In the genomic region with DNA sequence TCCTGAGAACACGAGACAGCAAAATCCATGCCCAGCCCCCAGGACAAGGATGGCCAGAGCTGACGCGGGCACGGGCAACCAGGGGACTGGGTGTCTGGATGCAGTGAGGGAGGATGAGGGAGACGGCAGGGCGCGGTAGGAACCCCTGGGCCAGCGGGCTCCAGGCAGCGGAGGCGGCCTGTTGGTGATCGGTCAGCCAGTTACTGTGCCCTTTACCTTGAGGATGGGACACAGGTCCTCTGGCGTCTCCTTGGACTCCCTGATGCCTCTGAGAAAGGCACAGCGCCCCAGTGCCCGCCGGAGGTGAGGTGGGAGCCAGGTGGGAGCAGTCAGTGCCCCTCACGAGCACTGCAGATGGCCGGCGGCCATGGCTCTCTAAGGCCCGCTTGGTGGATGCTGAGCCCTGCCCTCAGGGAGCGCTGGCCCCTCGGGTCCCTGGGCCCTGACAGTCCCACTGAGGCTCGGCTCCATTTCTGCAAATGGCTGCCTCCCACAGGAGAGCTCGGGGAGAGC, we compare ENCODE assay signal across 21 cellular contexts. TPM values are rescaled to one million over a fixed set of nuclear protein-coding genes. Genes with fewer than 3 reads are reported as not detected.
DNase-seq lines count a peak whose midpoint lies in the region; ATAC-seq and TF ChIP-seq lines count a peak whose summit lies in the region.
"Had no signal": no experiment of that assay in that cellular context is flagged by ENCODE, and none has a peak within 500 bp of the region (broad histone marks: within the 10 kb centered on the region; RNA-seq: fewer than 3 reads in every experiment).

No MANE protein-coding gene starts in this region.

- H4K91ac ChIP-seq in neuronal stem cell (ENCODE audit: low read depth, low read length, poor library complexity), result no peak overlapping the region

- H3K9me3 ChIP-seq in cardiac muscle cell (ENCODE audit: low read depth) (no peaks in the 10 kb centered on the region), left ventricle myocardium inferior (replicated peaks) (no peaks in the 10 kb centered on the region), neuronal stem cell (replicated peaks in 1 of 2; ENCODE audit: control insufficient read depth in 2 of 2, insufficient read depth in 1 of 2, low read depth in 1 of 2, low read length in 2 of 2) (no peaks in the 10 kb centered on the region)
- H3K9me3 ChIP-seq: BLaER1 treated with 17β-estradiol and CSF1 and Interleukin-3, amounts not matched to agents 10 nM and 100 nM had no signal

- H3K4me1 ChIP-seq in cardiac muscle cell (ENCODE audit: low read depth) (peaks cover 13% of the 10 kb centered on the region), left ventricle myocardium inferior (peaks cover 11% of the 10 kb centered on the region), neuronal stem cell (ENCODE audit: control insufficient read depth in 2 of 2, insufficient read depth in 1 of 2, low read depth in 1 of 2, low read length in 2 of 2) (peaks cover 3 to 6% of the 10 kb centered on the region in 2 donors)

- H4K8ac ChIP-seq in neuronal stem cell (ENCODE audit: low read depth, low read length), result no peak overlapping the region

- H3K4ac ChIP-seq in neuronal stem cell (ENCODE audit: low read length), result no peak overlapping the region

- TF ChIP-seq CTCF in cardiac muscle cell (IDR thresholded peaks at IDR 0.05; ENCODE audit: low read depth, low read length) (no peak), left ventricle myocardium inferior (IDR thresholded peaks at IDR 0.05; ENCODE audit: borderline replicate concordance) (no peak)

- H2BK120ac ChIP-seq in neuronal stem cell (ENCODE audit: low read depth, low read length), result peak overlapping the region; percentile 52

- H3K4me2 ChIP-seq in neuronal stem cell (ENCODE audit: insufficient read depth, low read length, poor library complexity, severe bottlenecking), result no peak overlapping the region
- H3K4me2 ChIP-seq: BLaER1 treated with 17β-estradiol and CSF1 and Interleukin-3, amounts not matched to agents 10 nM and 100 nM had no signal

- H3K9ac ChIP-seq in neuronal stem cell (ENCODE audit: low read depth, low read length, poor library complexity), result no peak overlapping the region
- H3K9ac ChIP-seq: BLaER1 treated with 17β-estradiol and CSF1 and Interleukin-3, amounts not matched to agents 10 nM and 100 nM had no signal

- H2BK12ac ChIP-seq in neuronal stem cell (ENCODE audit: low read length), result no peak overlapping the region

- WGBS in neuronal stem cell (ENCODE audit: extremely low coverage in 2 of 2, insufficient read length in 2 of 2, insufficient replicate concordance in 1 of 2), 2 donors, result no CpG with 5 or more reads among the region's 23 CpGs

- intact Hi-C loops in left ventricle myocardium inferior (cut with micrococcal nuclease), result no loop called here

- H3K23ac ChIP-seq in neuronal stem cell (ENCODE audit: low read depth, low read length, poor library complexity), result peak overlapping the region; percentile 16

- no peak overlapping the region for H3K4me3 ChIP-seq in cardiac muscle cell
- no peak overlapping the region for H3K4me3 ChIP-seq in left ventricle myocardium inferior
- H3K4me3 ChIP-seq in neuronal stem cell (ENCODE audit: low read length in 2 of 2), result no peak overlapping the region
- H3K4me3 ChIP-seq: BLaER1 treated with 17β-estradiol and CSF1 and Interleukin-3, amounts not matched to agents 10 nM and 100 nM had no signal

- peak overlapping the region; percentile 24 for H2BK5ac ChIP-seq in neuronal stem cell (ENCODE audit: low read length)

- peak overlapping the region; percentile 66 for H2AK5ac ChIP-seq in neuronal stem cell (ENCODE audit: low read depth, low read length)

- H3K27ac ChIP-seq in cardiac muscle cell (peak overlapping the region; percentile 62), left ventricle myocardium inferior (replicated peaks) (no peak overlapping the region), neuronal stem cell (replicated peaks; ENCODE audit: low read length) (no peak overlapping the region)
- H3K27ac ChIP-seq: BLaER1 treated with 17β-estradiol and CSF1 and Interleukin-3, amounts not matched to agents 10 nM and 100 nM; HL-60 had no signal

- H3K4me1 Mint-ChIP-seq in activated T-helper 17 cell treated with anti-CD3 and anti-CD28 coated beads, Interleukin-2, amount 50 U/mL, for 72 hours, result no peaks in the 10 kb centered on the region

- H3K4me3 Mint-ChIP-seq in activated T-helper 17 cell treated with anti-CD3 and anti-CD28 coated beads, Interleukin-2, amount 50 U/mL, for 72 hours, result no peak overlapping the region
- H3K4me3 Mint-ChIP-seq: CD8-positive, alpha-beta T cell had no signal

- H3K18ac ChIP-seq in neuronal stem cell (ENCODE audit: low read length), result peak overlapping the region; percentile 64

- H3K9me3 Mint-ChIP-seq in activated T-helper 17 cell treated with anti-CD3 and anti-CD28 coated beads, Interleukin-2, amount 50 U/mL, for 72 hours, result no peaks in the 10 kb centered on the region
- H3K9me3 Mint-ChIP-seq: CD8-positive, alpha-beta T cell had no signal

- DNase-seq in cardiac muscle cell (ENCODE audit: low read depth in 1 of 2, low spot score in 1 of 2) (no peak), left ventricle myocardium inferior (no peak), neuronal stem cell (ENCODE audit: low spot score) (no peak), C1 segment of cervical spinal cord (lab: John Stamatoyannopoulos, UW) (no peak), HCEC 1CT (no peak)
- no peak for DNase-seq in stimulated activated CD4-positive, alpha-beta T cell treated with anti-CD3 and anti-CD28 coated beads, Interleukin-2, amount 100 ng/mL, for 48 hours
- DNase-seq: AML-193; Calu3; CD8-positive, alpha-beta T cell; DMS153; DND-41; NCI-H1048; NCI-H1417; NCI-H1694; NCI-H2029 treated with DMSO at 0.1 percent for 48 hours; NCI-H226; NCI-H510A; NCI-H69 had no signal

- peak overlapping the region; percentile 27 for H3K27ac Mint-ChIP-seq in activated T-helper 17 cell treated with anti-CD3 and anti-CD28 coated beads, Interleukin-2, amount 50 U/mL, for 72 hours
- H3K27ac Mint-ChIP-seq: CD8-positive, alpha-beta T cell had no signal

- H3K27me3 ChIP-seq in cardiac muscle cell (no peaks in the 10 kb centered on the region), left ventricle myocardium inferior (ENCODE audit: low read depth) (peaks cover 16% of the 10 kb centered on the region), neuronal stem cell (ENCODE audit: control insufficient read depth in 3 of 3, insufficient read depth in 3 of 3, low read depth in 1 of 3, low read length in 3 of 3) (no peaks in the 10 kb centered on the region)

- H3K36me3 ChIP-seq in cardiac muscle cell (no peaks in the 10 kb centered on the region), left ventricle myocardium inferior (no peaks in the 10 kb centered on the region), neuronal stem cell (replicated peaks in 1 of 2; ENCODE audit: control insufficient read depth in 2 of 2, insufficient read depth in 2 of 2, low read length in 2 of 2) (no peaks in the 10 kb centered on the region)
- H3K36me3 ChIP-seq: BLaER1 treated with 17β-estradiol and CSF1 and Interleukin-3, amounts not matched to agents 10 nM and 100 nM had no signal

- peaks cover 3% of the 10 kb centered on the region for H3K79me1 ChIP-seq in neuronal stem cell (ENCODE audit: low read depth, low read length)

- H2BK15ac ChIP-seq in neuronal stem cell (ENCODE audit: low read length), result no peak overlapping the region

- H2AFZ ChIP-seq in neuronal stem cell (ENCODE audit: low read length), result no peak overlapping the region

- ATAC-seq in activated T-helper 17 cell treated with anti-CD3 and anti-CD28 coated beads, Interleukin-2, amount 50 U/mL, for 72 hours (replicated peaks), result no peak
- ATAC-seq: CD8-positive, alpha-beta T cell had no signal

- no peak overlapping the region for H3K14ac ChIP-seq in neuronal stem cell (ENCODE audit: low read length)

- no peaks in the 10 kb centered on the region for H3K27me3 Mint-ChIP-seq in activated T-helper 17 cell treated with anti-CD3 and anti-CD28 coated beads, Interleukin-2, amount 50 U/mL, for 72 hours

- no peaks in the 10 kb centered on the region for H3K36me3 Mint-ChIP-seq in activated T-helper 17 cell treated with anti-CD3 and anti-CD28 coated beads, Interleukin-2, amount 50 U/mL, for 72 hours (ENCODE audit: low read depth)

RNA-seq across cellular contexts. Expression of a gene that starts 31.2 kb away (rescaled TPM):
- total RNA-seq in cardiac muscle cell (0.04 TPM in 1 of 2 replicates, not detected in the other), left ventricle myocardium inferior (0.33 TPM)
- polyA plus RNA-seq in cardiac muscle cell, result 0.35 TPM in 1 of 2 replicates, not detected in the other
- 1 to 10 TPM; 1.3 to 3.9 TPM for total RNA-seq in activated T-helper 17 cell treated with anti-CD3 and anti-CD28 coated beads, Interleukin-2, amount 50 U/mL, for 72 hours
- 0.03 TPM for polyA plus RNA-seq in neuronal stem cell (2013, experiment 1 of 2)
- polyA plus RNA-seq in neuronal stem cell (2013, experiment 2 of 2), result 0.04 TPM
